25 cellular contexts compared by ENCODE assay signal in the genomic region with DNA sequence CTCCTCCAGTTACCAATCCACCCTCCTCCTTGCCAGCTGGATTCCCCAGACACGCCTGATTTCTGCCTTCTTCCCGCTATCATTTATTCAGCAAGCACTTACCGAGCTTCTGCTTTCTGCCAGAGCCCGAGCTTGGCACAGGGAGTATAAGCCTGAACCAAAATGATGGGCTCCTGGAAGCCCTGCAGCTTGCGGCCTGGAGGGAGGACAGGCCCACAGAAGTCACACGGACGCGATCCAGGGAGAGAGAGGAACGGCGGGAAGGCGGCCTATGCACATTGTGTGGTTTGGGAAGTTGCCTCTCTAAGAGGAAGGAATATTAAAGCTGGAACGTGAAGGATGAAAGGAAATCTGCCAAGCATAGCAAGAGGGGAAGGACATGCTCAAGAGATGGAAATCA.
"Had no signal": no experiment of that assay in that cellular context is flagged by ENCODE, and none has a peak within 500 bp of the region (broad histone marks: within the 10 kb centered on the region; RNA-seq: fewer than 3 reads in every experiment).

No MANE protein-coding gene starts in this region.

- H3K9me3 ChIP-seq: body of pancreas, gastrocnemius medialis, left lung, prostate gland, stomach, transverse colon, uterus had no signal

- H3K27me3 ChIP-seq: body of pancreas, gastrocnemius medialis, left lung, stomach, transverse colon, uterus had no signal

- H3K36me3 Mint-ChIP-seq: activated naive CD8-positive, alpha-beta T cell treated with anti-CD3 and anti-CD28 coated beads for 36 hours; mesothelial cell of epicardium; naive thymus-derived CD8-positive, alpha-beta T cell; stimulated activated effector memory CD8-positive, alpha-beta T cell treated with anti-CD3 and anti-CD28 coated beads, Interleukin-12 subunit alpha, Interleukin-12 subunit beta, amount 100 ng/mL, for 72 hours had no signal

- ATAC-seq: activated CD4-positive, alpha-beta T cell treated with anti-CD3 and anti-CD28 coated beads for 36 hours; body of pancreas; gastrocnemius medialis; left lung; naive thymus-derived CD8-positive, alpha-beta T cell; stimulated activated effector memory CD8-positive, alpha-beta T cell treated with anti-CD3 and anti-CD28 coated beads, Interleukin-12 subunit alpha, Interleukin-12 subunit beta, amount 100 ng/mL, for 72 hours; T-helper 17 cell had no signal

- H3K4me1 ChIP-seq: body of pancreas, gastrocnemius medialis, left lung, prostate gland, stomach, transverse colon, uterus had no signal

- H3K4me1 Mint-ChIP-seq: activated B cell treated with CpG ODN at 0.5 μM for 24 hours; activated CD4-positive, alpha-beta T cell treated with anti-CD3 and anti-CD28 coated beads for 36 hours; activated naive CD8-positive, alpha-beta T cell treated with anti-CD3 and anti-CD28 coated beads for 36 hours; mesothelial cell of epicardium; naive thymus-derived CD8-positive, alpha-beta T cell; stimulated activated effector memory CD8-positive, alpha-beta T cell treated with anti-CD3 and anti-CD28 coated beads, Interleukin-12 subunit alpha, Interleukin-12 subunit beta, amount 100 ng/mL, for 72 hours; T-helper 17 cell had no signal

- H3K9me3 Mint-ChIP-seq: activated B cell treated with CpG ODN at 0.5 μM for 24 hours; activated naive CD8-positive, alpha-beta T cell treated with anti-CD3 and anti-CD28 coated beads for 36 hours; activated T-cell treated with anti-CD3 and anti-CD28 coated beads, Interleukin-2, amount 50 U/mL, for 24 hours; stimulated activated effector memory CD8-positive, alpha-beta T cell treated with anti-CD3 and anti-CD28 coated beads, Interleukin-12 subunit alpha, Interleukin-12 subunit beta, amount 100 ng/mL, for 72 hours had no signal

- H3K27ac ChIP-seq: body of pancreas, gastrocnemius medialis, left lung, prostate gland, stomach, transverse colon, uterus had no signal

- H3K27me3 Mint-ChIP-seq: activated B cell treated with CpG ODN at 0.5 μM for 24 hours; activated CD4-positive, alpha-beta T cell treated with anti-CD3 and anti-CD28 coated beads for 36 hours; activated naive CD8-positive, alpha-beta T cell treated with anti-CD3 and anti-CD28 coated beads for 36 hours; activated T-cell treated with anti-CD3 and anti-CD28 coated beads, Interleukin-2, amount 50 U/mL, for 24 hours; naive thymus-derived CD8-positive, alpha-beta T cell; T-helper 17 cell had no signal

- H3K4me3 ChIP-seq: body of pancreas, gastrocnemius medialis, left lung, prostate gland, stomach, transverse colon, uterus had no signal

- H3K4me3 Mint-ChIP-seq: activated B cell treated with CpG ODN at 0.5 μM for 24 hours; activated CD4-positive, alpha-beta T cell treated with anti-CD3 and anti-CD28 coated beads for 36 hours; activated naive CD8-positive, alpha-beta T cell treated with anti-CD3 and anti-CD28 coated beads for 36 hours; activated T-cell treated with anti-CD3 and anti-CD28 coated beads, Interleukin-2, amount 50 U/mL, for 24 hours; mesothelial cell of epicardium; naive thymus-derived CD8-positive, alpha-beta T cell; stimulated activated effector memory CD8-positive, alpha-beta T cell treated with anti-CD3 and anti-CD28 coated beads, Interleukin-12 subunit alpha, Interleukin-12 subunit beta, amount 100 ng/mL, for 72 hours; T-helper 17 cell had no signal

- H3K27ac Mint-ChIP-seq: activated B cell treated with CpG ODN at 0.5 μM for 24 hours; activated CD4-positive, alpha-beta T cell treated with anti-CD3 and anti-CD28 coated beads for 36 hours; activated naive CD8-positive, alpha-beta T cell treated with anti-CD3 and anti-CD28 coated beads for 36 hours; activated T-cell treated with anti-CD3 and anti-CD28 coated beads, Interleukin-2, amount 50 U/mL, for 24 hours; mesothelial cell of epicardium; stimulated activated effector memory CD8-positive, alpha-beta T cell treated with anti-CD3 and anti-CD28 coated beads, Interleukin-12 subunit alpha, Interleukin-12 subunit beta, amount 100 ng/mL, for 72 hours; T-helper 17 cell had no signal

- H3K36me3 ChIP-seq: gastrocnemius medialis, left lung, prostate gland, stomach, transverse colon, uterus had no signal

- DNase-seq: activated B cell treated with CpG ODN at 0.5 μM for 24 hours; activated CD4-positive, alpha-beta T cell treated with anti-CD3 and anti-CD28 coated beads for 36 hours; activated CD4-positive, alpha-beta T cell treated with anti-CD3 and anti-CD28 coated beads, Interleukin-2, amount 50 U/mL, for 4 hours; activated CD8-positive, alpha-beta memory T cell treated with anti-CD3 and anti-CD28 coated beads for 24 hours; activated CD8-positive, alpha-beta memory T cell treated with anti-CD3 and anti-CD28 coated beads, Interleukin-2, amount 50 U/mL, for 4 hours; activated naive CD4-positive, alpha-beta T cell treated with Interleukin-2 at 50 U/mL for 16 hours; activated naive CD8-positive, alpha-beta T cell treated with anti-CD3 and anti-CD28 coated beads for 36 hours; activated T-cell treated with anti-CD3 and anti-CD28 coated beads, Interleukin-2, amount 50 U/mL, for 24 hours; body of pancreas; caudate nucleus; effector memory CD4-positive, alpha-beta T cell; gastrocnemius medialis; hippocampal formation; kidney glomerular epithelial cell; left lung; mammary epithelial cell; naive thymus-derived CD8-positive, alpha-beta T cell; stimulated activated CD4-positive, alpha-beta T cell treated with anti-CD3 and anti-CD28 coated beads, Interleukin-1b, Interleukin-23, amount 100 ng/mL, for 48 hours; stomach; T-helper 17 cell; transverse colon; uterus had no signal
